ENCODE assay signal across 8 cellular contexts in genomic region chrX:13013353-13014110, GRCh38. TPM values are rescaled to one million over a fixed set of nuclear protein-coding genes. Genes with fewer than 3 reads are reported as not detected.
A peak's percentile ranks its signal among the peaks of the same experiment; 100 is the strongest.
DNase-seq lines count a peak whose midpoint lies in the region; ATAC-seq and TF ChIP-seq lines count a peak whose summit lies in the region.

No MANE protein-coding gene starts in this region.

- H3K27ac Mint-ChIP-seq in type B pancreatic cell, result peak overlapping the region; percentile 0
- no peak overlapping the region for H3K27ac Mint-ChIP-seq in Caco-2 (ENCODE audit: unreplicated experiment)

- DNase-seq in SK-N-SH (no peak), right cardiac atrium (peak in 1 of 3 donors; percentile 56), type B pancreatic cell (ENCODE audit: extremely low spot score, unreplicated experiment) (no peak), Caco-2 (no peak), NCI-H1417 (lab: John Stamatoyannopoulos, UW) (no peak)

- no peak for TF ChIP-seq EP300 in SK-N-SH (IDR thresholded peaks at IDR 0.05; ENCODE audit: borderline replicate concordance in 1 of 2, low read depth in 1 of 2, low read length in 1 of 2)

- no TSS peak for BruUV-seq in Caco-2 (replicated peaks; lab: Mats Ljungman, UMichigan)

- H3K79me2 ChIP-seq in ACC112 (ENCODE audit: control insufficient read depth, insufficient read depth, low read length, unreplicated experiment) (no peaks in the 10 kb centered on the region), SK-N-SH (ENCODE audit: insufficient read depth) (no peaks in the 10 kb centered on the region)

- 48% methylated on average over 8 of the region's 8 CpGs for WGBS in SK-N-SH (ENCODE audit: low lambda C conversion rate)
- WGBS in right cardiac atrium, result 37% methylated on average over 8 of the region's 8 CpGs

- POLR2A ChIA-PET in SK-N-SH (lab: Yijun Ruan, JAX) (no interaction called here), Caco-2 (lab: Charles Lee) (no interaction called here)

- H3K4me1 Mint-ChIP-seq in type B pancreatic cell (ENCODE audit: unreplicated experiment) (peaks cover 12% of the 10 kb centered on the region), Caco-2 (ENCODE audit: low read depth, unreplicated experiment) (peaks cover 19% of the 10 kb centered on the region)

- H3K27ac ChIP-seq in ACC112 (ENCODE audit: low read depth, low read length) (no peak overlapping the region), SK-N-SH (ENCODE audit: low read depth in 2 of 2, low read length in 1 of 2) (no peak overlapping the region), right cardiac atrium (ENCODE audit: low read length) (no peak overlapping the region)

- no peak overlapping the region for H3K4me3 ChIP-seq in ACC112 (ENCODE audit: low read depth, low read length)
- H3K4me3 ChIP-seq in SK-N-SH (ENCODE audit: low read depth in 2 of 2, low read length in 1 of 2), result no peak overlapping the region
- H3K4me3 ChIP-seq in right cardiac atrium (ENCODE audit: low read length), result no peak overlapping the region
- H3K4me3 ChIP-seq in Caco-2 (ENCODE audit: low read depth, low read length), result no peak overlapping the region

- TF ChIP-seq RAD21 in SK-N-SH (IDR thresholded peaks at IDR 0.05; ENCODE audit: low read length), result no peak

- H2AFZ ChIP-seq in ACC112 (ENCODE audit: low read length, unreplicated experiment) (peak overlapping the region; percentile 22), SK-N-SH (ENCODE audit: low read depth) (peak overlapping the region; percentile 48; the same call in 1 of the 2 replicates)

- no peak overlapping the region for H3K4me3 Mint-ChIP-seq in type B pancreatic cell
- no peak overlapping the region for H3K4me3 Mint-ChIP-seq in Caco-2 (ENCODE audit: unreplicated experiment)

- intact Hi-C loops in right cardiac atrium (cut with DNase I) (no loop called here), Caco-2 (cut with micrococcal nuclease; ENCODE audit: unreplicated experiment) (no loop called here)

- H3K9ac ChIP-seq in SK-N-SH, result no peak overlapping the region

- no peaks in the 10 kb centered on the region for H4K20me1 ChIP-seq in SK-N-SH (ENCODE audit: insufficient read depth)

- H3K27me3 ChIP-seq in ACC112 (ENCODE audit: insufficient read depth, low read length) (no peaks in the 10 kb centered on the region), SK-N-SH (ENCODE audit: insufficient read depth) (no peaks in the 10 kb centered on the region), right cardiac atrium (ENCODE audit: control insufficient read depth, insufficient read depth) (no peaks in the 10 kb centered on the region), Caco-2 (replicated peaks; ENCODE audit: control insufficient read depth, insufficient read depth, low read length) (no peaks in the 10 kb centered on the region)

- no peaks in the 10 kb centered on the region for H3K36me3 Mint-ChIP-seq in type B pancreatic cell
- no peaks in the 10 kb centered on the region for H3K36me3 Mint-ChIP-seq in Caco-2 (ENCODE audit: insufficient read depth, unreplicated experiment)

- H3K9me3 ChIP-seq in SK-N-SH, result no peaks in the 10 kb centered on the region
- H3K9me3 ChIP-seq in right cardiac atrium (ENCODE audit: control insufficient read depth, low read length), result no peaks in the 10 kb centered on the region
- H3K9me3 ChIP-seq in Caco-2, result no peaks in the 10 kb centered on the region

- H3K27me3 Mint-ChIP-seq in type B pancreatic cell, result no peaks in the 10 kb centered on the region
- no peaks in the 10 kb centered on the region for H3K27me3 Mint-ChIP-seq in Caco-2 (ENCODE audit: insufficient read depth, unreplicated experiment)

- H3K36me3 ChIP-seq in ACC112 (ENCODE audit: insufficient read depth, low read length) (no peaks in the 10 kb centered on the region), SK-N-SH (replicated peaks in 1 of 2; ENCODE audit: control insufficient read depth in 1 of 2, insufficient read depth in 2 of 2, low read length in 1 of 2) (no peaks in the 10 kb centered on the region), Caco-2 (ENCODE audit: control insufficient read depth, insufficient read depth, low read length) (no peaks in the 10 kb centered on the region)

- CTCF ChIA-PET in SK-N-SH (lab: Yijun Ruan, JAX) (interaction anchor here (1.5 kb wide), 1 partner anchor 8 kb away, joined by 3 read pairs; no protein-coding TSS in a partner anchor), Caco-2 (lab: Charles Lee) (no interaction called here)

- no peak for TF ChIP-seq CTCF in SK-N-SH (IDR thresholded peaks at IDR 0.05)
- no peak for TF ChIP-seq CTCF in type B pancreatic cell (conservative IDR thresholded peaks at IDR 0.05)
- no peak for TF ChIP-seq CTCF in Caco-2 (IDR thresholded peaks at IDR 0.05; ENCODE audit: insufficient read depth in 1 of 2, low read depth in 1 of 2, low read length in 1 of 2, severe bottlenecking in 1 of 2, unreplicated experiment in 1 of 2)

- H3K9me2 ChIP-seq in SK-N-SH, result no peaks in the 10 kb centered on the region

- H3K9me3 Mint-ChIP-seq in type B pancreatic cell, result peaks cover 5% of the 10 kb centered on the region
- H3K9me3 Mint-ChIP-seq in Caco-2 (ENCODE audit: unreplicated experiment), result no peaks in the 10 kb centered on the region

- 0 out of 2 replicates have a peak overlapping the region, but pooled peaks have one; percentile 9 for H3K4me2 ChIP-seq in SK-N-SH

- H3K4me1 ChIP-seq in ACC112 (ENCODE audit: control insufficient read depth, insufficient read depth, low read length, unreplicated experiment) (peaks cover 33% of the 10 kb centered on the region), SK-N-SH (ENCODE audit: control insufficient read depth in 1 of 2, insufficient read depth in 2 of 2, low read depth in 1 of 2, low read length in 1 of 2) (peaks cover 2 to 13% of the 10 kb centered on the region in 2 experiments; a peak in 2 of 4 replicates), right cardiac atrium (ENCODE audit: control insufficient read depth, insufficient read depth, low read length) (peaks cover 2% of the 10 kb centered on the region), Caco-2 (peaks cover 25% of the 10 kb centered on the region)

- ATAC-seq in GM18870 (IDR thresholded peaks at IDR 0.05; ENCODE audit: unreplicated experiment) (peak; percentile 78), HG03097 (IDR thresholded peaks at IDR 0.05; ENCODE audit: low FRiP score, unreplicated experiment) (peak; percentile 49), right cardiac atrium (peak; percentile 78 to 79)

- H3F3A ChIP-seq in SK-N-SH (replicated peaks; ENCODE audit: insufficient read depth), result peaks cover 12% of the 10 kb centered on the region

TF ChIP-seq in SK-N-SH, 30 proteins besides CTCF, POLR2A, EP300 and RAD21:
- no peak for TF ChIP-seq GATA2 (CRISPR knock-in tag; IDR thresholded peaks at IDR 0.05)
- no peak for TF ChIP-seq SIN3A (IDR thresholded peaks at IDR 0.05; ENCODE audit: borderline replicate concordance, low read depth, low read length)
- no peak for TF ChIP-seq MXI1 (IDR thresholded peaks at IDR 0.05; ENCODE audit: low read depth, low read length)
- no peak for TF ChIP-seq RFX5 (IDR thresholded peaks at IDR 0.05; ENCODE audit: low read length)
- no peak for TF ChIP-seq ZBTB33 (IDR thresholded peaks at IDR 0.05; ENCODE audit: borderline replicate concordance, low read depth)
- TF ChIP-seq TEAD4 (IDR thresholded peaks at IDR 0.05; ENCODE audit: borderline replicate concordance, insufficient read depth), result no peak
- no peak for TF ChIP-seq NRF1 (IDR thresholded peaks at IDR 0.05; ENCODE audit: low read depth, low read length)
- no peak for TF ChIP-seq SMC3 (IDR thresholded peaks at IDR 0.05; ENCODE audit: low read depth, low read length)
- TF ChIP-seq RXRA (IDR thresholded peaks at IDR 0.05; ENCODE audit: borderline replicate concordance, low read depth), result no peak
- TF ChIP-seq FOXJ3 (CRISPR knock-in tag; IDR thresholded peaks at IDR 0.05), result no peak

RNA-seq across cellular contexts. Expression of gene FAM9C, which starts 30.9 kb away (rescaled TPM):
- polyA plus RNA-seq in SK-N-SH (2012; rRNA removed) (1.9 and 2.6 TPM in 2 replicates), right cardiac atrium (0.02 TPM)
- 2.4 and 2.5 TPM in 2 replicates for polyA plus RNA-seq in SK-N-SH (2012; cell fraction: cytosol; rRNA removed)
- polyA plus RNA-seq in SK-N-SH (2012; cell fraction: nucleus; rRNA removed), result 3.1 and 6.2 TPM in 2 replicates
- total RNA-seq in right cardiac atrium (not detected), type B pancreatic cell (ENCODE audit: low replicate concordance) (0.67 TPM in 1 of 2 replicates, not detected in the other), Caco-2 (2022) (not detected in 2 replicates)

RNA-seq across cellular contexts. Expression of gene TMSB4X, which starts 38.6 kb away (rescaled TPM):
- polyA plus RNA-seq in SK-N-SH (2012; rRNA removed), result 4,830 and 10,669 TPM in 2 replicates
- polyA plus RNA-seq in SK-N-SH (2012; cell fraction: cytosol; rRNA removed), result 11,345 and 16,426 TPM in 2 replicates
- 2,546 and 2,555 TPM in 2 replicates for polyA plus RNA-seq in SK-N-SH (2012; cell fraction: nucleus; rRNA removed)
- 1,000 to 10,000 TPM; 1,054 to 1,542 (median 1,304) TPM for total RNA-seq in right cardiac atrium
- 2,718 TPM for polyA plus RNA-seq in right cardiac atrium
- total RNA-seq in type B pancreatic cell (ENCODE audit: low replicate concordance), result 1,981 and 2,322 TPM in 2 replicates
- 1,007 and 1,095 TPM in 2 replicates for total RNA-seq in Caco-2 (2022)
